ENCODE assay signal across 8 cellular contexts in genomic region chr11:32052218-32052617, GRCh38. TPM values are rescaled to one million over a fixed set of nuclear protein-coding genes. Genes with fewer than 3 reads are reported as not detected.
A peak's percentile ranks its signal among the peaks of the same experiment; 100 is the strongest.
DNase-seq lines count a peak whose midpoint lies in the region; ATAC-seq, FAIRE-seq and TF ChIP-seq lines count a peak whose summit lies in the region.

No MANE protein-coding gene starts in this region.

- peak; percentile 78 for FAIRE-seq in GM18507 (lab: Jason Lieb, UNC)

- H3K4me3 ChIP-seq in AG10803 (ENCODE audit: low read length) (no peak overlapping the region), WI38 (ENCODE audit: low read depth, low read length) (no peak overlapping the region)

- ATAC-seq in left lobe of liver (peak; percentile 84), HG03565 (IDR thresholded peaks at IDR 0.05; ENCODE audit: unreplicated experiment) (no peak)

- no peak overlapping the region for H3K27ac ChIP-seq in caudate nucleus (ENCODE audit: low read depth, low read length)

- DNase-seq in AG10803 (ENCODE audit: low read depth) (peak; percentile 56), GM18507 (ENCODE audit: extremely low spot score, insufficient read length, low read depth) (peak; percentile 14), NCI-H1105 treated with DMSO at 0.1 percent for 48 hours (lab: John Stamatoyannopoulos, UW) (peak; percentile 37), caudate nucleus (lab: John Stamatoyannopoulos, UW) (peak in 45 of 61 donors; percentile 4 to 72 (median 33)), left lobe of liver (ENCODE audit: low spot score) (peak; percentile 49)
- peak; percentile 32 to 34 for DNase-seq in stimulated activated CD4-positive, alpha-beta T cell treated with anti-CD3 and anti-CD28 coated beads, Interleukin-4, amount 100 ng/mL, for 4 hours

- TF ChIP-seq CTCF in AG10803 (conservative IDR thresholded peaks at IDR 0.05; ENCODE audit: low read length): peak; percentile 79
- TF ChIP-seq CTCF in WI38 (IDR thresholded peaks at IDR 0.05; ENCODE audit: low read depth, low read length): peak; percentile 60

RNA-seq across cellular contexts. Expression of gene RCN1, which starts 38.7 kb away (rescaled TPM):
- total RNA-seq in left lobe of liver: 34.5 TPM
